In the genomic region with DNA sequence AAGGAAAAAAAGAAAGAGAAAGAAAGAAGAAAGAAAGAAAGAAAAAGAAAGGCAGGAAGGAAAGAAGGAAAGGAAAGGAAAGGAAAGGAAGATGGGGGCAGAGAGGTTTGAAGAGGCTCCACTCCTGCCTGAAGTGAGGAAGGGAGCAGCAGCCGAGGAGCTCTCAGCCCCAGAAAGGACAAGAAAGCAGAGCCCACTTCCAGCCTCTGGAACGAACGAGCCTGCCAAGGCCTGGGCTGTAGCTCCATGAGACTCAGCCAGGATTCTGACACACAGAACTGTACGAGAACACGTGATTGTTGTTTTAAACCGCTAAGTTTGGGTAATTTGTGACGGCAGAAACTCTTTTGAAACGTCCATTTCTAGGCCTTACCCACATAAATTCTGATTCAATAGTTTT, we compare ENCODE assay signal across 26 cellular contexts.
DNase-seq lines count a peak whose midpoint lies in the region; ATAC-seq, FAIRE-seq and TF ChIP-seq lines count a peak whose summit lies in the region.
"Had no signal": no experiment of that assay in that cellular context is flagged by ENCODE, and none has a peak within 500 bp of the region (broad histone marks: within the 10 kb centered on the region; RNA-seq: fewer than 3 reads in every experiment).

No MANE protein-coding gene starts in this region.

- H3K27me3 ChIP-seq in HepG2 (ENCODE audit: control insufficient read depth in 1 of 2, insufficient read depth in 2 of 2, low read length in 2 of 2): peaks cover 1 to 27% of the 10 kb centered on the region in 2 experiments
- H3K27me3 ChIP-seq in right lobe of liver: no peaks in the 10 kb centered on the region
- H3K27me3 ChIP-seq in thoracic aorta (replicated peaks; ENCODE audit: insufficient read depth): no peaks in the 10 kb centered on the region

- no peak overlapping the region for H2AFZ ChIP-seq in HepG2 (ENCODE audit: low read length)
- H2AFZ ChIP-seq: PC-9 had no signal

- H3K79me2 ChIP-seq in HepG2 (ENCODE audit: insufficient read depth, low read length): no peaks in the 10 kb centered on the region

- in situ Hi-C loops in HepG2 (cut with HindIII; ENCODE audit: extremely low pct_ligation_motif_present, low pct_unique_long_range_greater_than_20kb): no loop called here

- H4K20me1 ChIP-seq in HepG2 (ENCODE audit: insufficient read depth, low read length): no peaks in the 10 kb centered on the region

- TF ChIP-seq CTCF in HepG2 (CRISPR knock-in tag; IDR thresholded peaks at IDR 0.05) (no peak), right lobe of liver (IDR thresholded peaks at IDR 0.05) (no peak), thoracic aorta (IDR thresholded peaks at IDR 0.05) (no peak)

- CTCF ChIA-PET in HepG2 (lab: Yijun Ruan, JAX; ENCODE audit: low intra/inter-chr PET ratio, low total read pairs): no interaction called here

- DNase-seq in HepG2 (ENCODE audit: low spot score): no peak
- no peak for DNase-seq in right lobe of liver
- DNase-seq in medulla oblongata (ENCODE audit: extremely low spot score): peak; percentile 35
- DNase-seq in thoracic aorta (ENCODE audit: low spot score): no peak
- no peak for DNase-seq in KG1 (lab: John Stamatoyannopoulos, UW)
- DNase-seq in NCI-H2227 treated with DMSO at 0.1 percent for 48 hours (lab: John Stamatoyannopoulos, UW): no peak
- DNase-seq in activated gamma-delta T cell (lab: John Stamatoyannopoulos, UW): no peak
- DNase-seq: 8988T; AML-193; C1 segment of cervical spinal cord; Calu3; CD8-positive, alpha-beta T cell; H7; HFFc6; MM.1S; NCI-H1048; NCI-H1436 treated with DMSO at 0.1 percent for 48 hours; NCI-H1930; NCI-H226; NCI-H510A treated with DMSO at 0.1 percent for 48 hours; NCI-H748 treated with DMSO at 0.1 percent for 48 hours; PC-9; RPMI8226; SHP77 treated with DMSO at 0.1 percent for 48 hours; SK-N-SH had no signal

- no peaks in the 10 kb centered on the region for H3K36me3 ChIP-seq in HepG2 (replicated peaks in 1 of 2; ENCODE audit: control insufficient read depth in 1 of 2, insufficient read depth in 2 of 2, low read length in 2 of 2)
- no peaks in the 10 kb centered on the region for H3K36me3 ChIP-seq in right lobe of liver
- no peaks in the 10 kb centered on the region for H3K36me3 ChIP-seq in thoracic aorta

- no peak overlapping the region for H3K4me3 ChIP-seq in HepG2 (replicated peaks in 1 of 3; ENCODE audit: insufficient read depth in 1 of 3, low read depth in 2 of 3, low read length in 3 of 3)
- H3K4me3 ChIP-seq in right lobe of liver: no peak overlapping the region
- no peak overlapping the region for H3K4me3 ChIP-seq in thoracic aorta
- H3K4me3 ChIP-seq: PC-9 had no signal

- no peak overlapping the region for H3K9ac ChIP-seq in HepG2 (ENCODE audit: insufficient read depth, low read depth, low read length)
- H3K9ac ChIP-seq: SK-N-SH had no signal

- BruUV-seq in HepG2 (replicated peaks; lab: Mats Ljungman, UMichigan): no TSS peak

- H3K4me2 ChIP-seq in HepG2 (ENCODE audit: low read depth, low read length): no peak overlapping the region
- H3K4me2 ChIP-seq: PC-9, SK-N-SH had no signal

- POLR2A ChIA-PET in HepG2 (lab: Yijun Ruan, JAX): no interaction called here

- H3K4me1 ChIP-seq in HepG2 (ENCODE audit: insufficient read depth, low read length) (peaks cover 53% of the 10 kb centered on the region), right lobe of liver (peaks cover 0 to 40% (median 15%) of the 10 kb centered on the region in 4 donors), thoracic aorta (ENCODE audit: control insufficient read depth in 1 of 2, low read depth in 2 of 2) (peaks cover 4 to 16% of the 10 kb centered on the region in 2 donors)

- TF ChIP-seq RAD21 in HepG2 (CRISPR knock-in tag; IDR thresholded peaks at IDR 0.05): no peak

- no peak for FAIRE-seq in HepG2 (lab: Jason Lieb, UNC)
- FAIRE-seq: G401.6 had no signal

- TF ChIP-seq EP300 in HepG2 (IDR thresholded peaks at IDR 0.05; ENCODE audit: low read depth in 2 of 2, low read length in 2 of 2) (no peak), HepG2 (CRISPR knock-in tag; IDR thresholded peaks at IDR 0.05; ENCODE audit: borderline replicate concordance) (no peak)

- ATAC-seq in HepG2 (no peak), right lobe of liver (no peak), thoracic aorta (ENCODE audit: insufficient number of reproducible peaks, low FRiP score, low read depth) (peak; percentile 47)
- ATAC-seq: CD8-positive, alpha-beta T cell had no signal

- H3K27ac ChIP-seq in HepG2 (ENCODE audit: extremely low read length, insufficient read depth, low read length) (no peak overlapping the region), right lobe of liver (no peak overlapping the region), thoracic aorta (peak overlapping the region in 1 of 2 donors; percentile 43)
- H3K27ac ChIP-seq: PC-9 had no signal

- WGBS in HepG2 (ENCODE audit: low lambda C conversion rate): 63% methylated on average over 8 of the region's 8 CpGs
- WGBS in right lobe of liver (ENCODE audit: insufficient coverage, low coverage, low lambda C conversion rate, missing lambda C conversion rate): 82% methylated on average over 5 of the region's 8 CpGs

- intact Hi-C loops in HepG2 (cut with micrococcal nuclease; ENCODE audit: unreplicated experiment): no loop called here
- intact Hi-C loops in right lobe of liver (cut with DNase I): no loop called here

- no peak for TF ChIP-seq POLR2A in HepG2 (IDR thresholded peaks at IDR 0.05; ENCODE audit: insufficient read depth in 1 of 2, low read depth in 2 of 2, low read length in 2 of 2)
- TF ChIP-seq POLR2A in right lobe of liver (IDR thresholded peaks at IDR 0.05): no peak

- H3K9me3 ChIP-seq in HepG2 (ENCODE audit: low read length): no peaks in the 10 kb centered on the region
- no peaks in the 10 kb centered on the region for H3K9me3 ChIP-seq in right lobe of liver
- H3K9me3 ChIP-seq in thoracic aorta: no peaks in the 10 kb centered on the region
- H3K9me3 ChIP-seq: SK-N-SH had no signal

TF ChIP-seq in HepG2, 621 proteins besides CTCF, POLR2A, EP300 and RAD21:
- peak; percentile 86 for TF ChIP-seq ZNF512 (CRISPR knock-in tag; IDR thresholded peaks at IDR 0.05)
- no peak for TF ChIP-seq ZNF20 (CRISPR knock-in tag; IDR thresholded peaks at IDR 0.05)
